Comparison of ENCODE assay signal across 14 cellular contexts in genomic region chr13:113747291-113747833, GRCh38.
"Had no signal": no experiment of that assay in that cellular context is flagged by ENCODE, and none has a peak within 500 bp of the region (broad histone marks: within the 10 kb centered on the region; RNA-seq: fewer than 3 reads in every experiment).

No MANE protein-coding gene starts in this region.

- ATAC-seq: left colon; naive thymus-derived CD8-positive, alpha-beta T cell; stimulated activated naive CD8-positive, alpha-beta T cell treated with anti-CD3 and anti-CD28 coated beads, Interleukin-15, amount 100 ng/mL, for 72 hours; T-helper 17 cell had no signal

- H3K9me3 ChIP-seq: neutrophil had no signal

- H3K36me3 ChIP-seq: neutrophil had no signal

- DNase-seq: activated CD4-positive, alpha-beta T cell treated with anti-CD3 and anti-CD28 coated beads, Interleukin-2, amount 10 ng/mL, durations not matched to agents 7 days and 5 days; activated CD8-positive, alpha-beta memory T cell treated with anti-CD3 and anti-CD28 coated beads for 24 hours; activated naive CD8-positive, alpha-beta T cell treated with anti-CD3 and anti-CD28 coated beads, Interleukin-2, amount 10 ng/mL, durations not matched to agents 7 days and 5 days; cerebellar nuclear complex; effector memory CD4-positive, alpha-beta T cell; foreskin fibroblast; left colon; stimulated activated CD4-positive, alpha-beta T cell treated with anti-CD3 and anti-CD28 coated beads, Interleukin-15, amount 100 ng/mL, for 24 hours; stimulated activated CD4-positive, alpha-beta T cell treated with anti-CD3 and anti-CD28 coated beads, Interleukin-4, amount 100 ng/mL, for 24 hours; stimulated activated naive CD8-positive, alpha-beta T cell treated with anti-CD3 and anti-CD28 coated beads, Interleukin-15, amount 100 ng/mL, for 72 hours; T-helper 17 cell had no signal

- H3K27me3 ChIP-seq: neutrophil had no signal

- H3K27ac ChIP-seq: neutrophil, parathyroid adenoma had no signal

- H3K4me1 ChIP-seq: parathyroid adenoma had no signal
